11 cellular contexts compared by ENCODE assay signal in the genomic region with DNA sequence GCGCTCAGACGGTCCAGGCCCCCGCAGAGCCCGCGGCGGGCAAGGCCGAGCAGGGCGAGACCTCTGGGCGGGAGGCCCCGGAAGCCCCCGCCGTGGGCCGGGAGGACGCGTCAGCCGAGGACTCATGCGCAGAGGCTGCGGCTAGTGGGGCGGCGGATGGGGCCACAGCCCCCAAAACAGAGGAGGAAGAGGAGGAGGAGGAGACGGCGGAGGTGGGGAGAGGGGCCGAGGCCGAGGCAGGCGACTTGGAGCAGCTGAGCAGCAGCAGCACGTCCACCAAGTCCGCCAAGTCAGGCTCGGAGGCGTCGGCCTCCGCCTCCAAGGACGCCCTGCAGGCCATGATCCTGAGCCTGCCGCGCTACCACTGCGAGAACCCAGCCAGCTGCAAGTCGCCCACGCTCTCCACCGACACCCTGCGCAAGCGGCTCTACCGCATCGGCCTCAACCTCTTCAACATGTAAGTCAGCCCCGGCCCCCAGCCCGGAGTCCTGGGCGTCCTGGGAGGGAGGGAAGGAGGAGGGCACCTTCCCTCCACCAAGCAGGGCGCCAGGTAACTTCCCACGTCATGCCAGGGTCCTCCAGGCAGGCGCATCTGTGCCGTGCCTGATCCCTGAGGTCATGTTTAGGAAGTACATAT.
DNase-seq lines count a peak whose midpoint lies in the region; ATAC-seq and TF ChIP-seq lines count a peak whose summit lies in the region.
"Had no signal": no experiment of that assay in that cellular context is flagged by ENCODE, and none has a peak within 500 bp of the region (broad histone marks: within the 10 kb centered on the region; RNA-seq: fewer than 3 reads in every experiment).

No MANE protein-coding gene starts in this region.

- peak; percentile 40 for ATAC-seq in CD8-positive, alpha-beta T cell
- no peak for ATAC-seq in gastrocnemius medialis

- in situ Hi-C loops in gastrocnemius medialis (cut with MboI; ENCODE audit: low sequenced_read_pairs in 4 of 4), result no loop called here

- peak overlapping the region; percentile 84 for H3K4me3 Mint-ChIP-seq in CD8-positive, alpha-beta T cell
- H3K4me3 Mint-ChIP-seq: IgD-negative memory B cell had no signal

- H3K36me3 Mint-ChIP-seq in CD8-positive, alpha-beta T cell, result no peaks in the 10 kb centered on the region
- H3K36me3 Mint-ChIP-seq: IgD-negative memory B cell had no signal

- peaks cover 17% of the 10 kb centered on the region for H3K27me3 Mint-ChIP-seq in CD8-positive, alpha-beta T cell (ENCODE audit: low read depth)

- no peaks in the 10 kb centered on the region for H3K36me3 ChIP-seq in CD8-positive, alpha-beta T cell (ENCODE audit: insufficient read depth, low read length)
- no peaks in the 10 kb centered on the region for H3K36me3 ChIP-seq in left ventricle myocardium inferior
- no peaks in the 10 kb centered on the region for H3K36me3 ChIP-seq in gastrocnemius medialis
- H3K36me3 ChIP-seq: SJSA1 had no signal

- H3K4me3 ChIP-seq in CD8-positive, alpha-beta T cell (ENCODE audit: low read depth, low read length), result peak overlapping the region; percentile 41
- H3K4me3 ChIP-seq in left ventricle myocardium inferior, result peak overlapping the region; percentile 65
- peak overlapping the region in 3 of 4 donors; percentile 34 to 41 (median 37) for H3K4me3 ChIP-seq in gastrocnemius medialis
- H3K4me3 ChIP-seq: SJSA1 had no signal

- DNase-seq in CD8-positive, alpha-beta T cell, result peak in 2 of 7 experiments; percentile 20 to 57
- DNase-seq in activated T-cell treated with anti-CD3 and anti-CD28 coated beads, Interleukin-2, amount 50 U/mL, for 48 hours, result peak; percentile 44 to 66
- DNase-seq in left ventricle myocardium inferior, result peak; percentile 29
- DNase-seq in gastrocnemius medialis, result no peak
- DNase-seq in NCI-H2171 treated with DMSO at 0.1 percent for 48 hours (lab: John Stamatoyannopoulos, UW), result no peak
- no peak for DNase-seq in cortex of kidney (lab: John Stamatoyannopoulos, UW)
- no peak for DNase-seq in HT-29 (ENCODE audit: low spot score)
- no peak for DNase-seq in germinal center (ENCODE audit: low spot score)
- DNase-seq: Calu3 had no signal

- peaks cover 17% of the 10 kb centered on the region for H3K4me1 Mint-ChIP-seq in CD8-positive, alpha-beta T cell (ENCODE audit: low read depth)

- TF ChIP-seq POLR2A in gastrocnemius medialis (IDR thresholded peaks at IDR 0.05), result no peak

- CTCF ChIA-PET in CD8-positive, alpha-beta T cell (lab: Charles Lee), result no interaction called here

- H3K9me3 Mint-ChIP-seq in CD8-positive, alpha-beta T cell, result no peaks in the 10 kb centered on the region
- H3K9me3 Mint-ChIP-seq: IgD-negative memory B cell had no signal

- H3K9me3 ChIP-seq in CD8-positive, alpha-beta T cell (ENCODE audit: low read length), result no peaks in the 10 kb centered on the region
- H3K9me3 ChIP-seq in left ventricle myocardium inferior (replicated peaks) (no peaks in the 10 kb centered on the region), gastrocnemius medialis (no peaks in the 10 kb centered on the region)
- H3K9me3 ChIP-seq: SJSA1 had no signal

- peak overlapping the region; percentile 30 for H3K27ac ChIP-seq in CD8-positive, alpha-beta T cell (ENCODE audit: low read depth, low read length)
- H3K27ac ChIP-seq in left ventricle myocardium inferior (replicated peaks) (no peak overlapping the region), gastrocnemius medialis (no peak overlapping the region)
- H3K27ac ChIP-seq: SJSA1 had no signal

- peaks cover 9% of the 10 kb centered on the region for H3K4me1 ChIP-seq in CD8-positive, alpha-beta T cell (ENCODE audit: insufficient read depth, low read length)
- H3K4me1 ChIP-seq in left ventricle myocardium inferior (peaks cover 24% of the 10 kb centered on the region), gastrocnemius medialis (no peaks in the 10 kb centered on the region)
- H3K4me1 ChIP-seq: SJSA1 had no signal

- no peaks in the 10 kb centered on the region for H3K27me3 ChIP-seq in CD8-positive, alpha-beta T cell (ENCODE audit: insufficient read depth, low read length)
- H3K27me3 ChIP-seq in left ventricle myocardium inferior (ENCODE audit: low read depth) (peaks cover 57% of the 10 kb centered on the region), gastrocnemius medialis (peaks cover 23 to 36% (median 27%) of the 10 kb centered on the region in 3 donors)

- no peak for TF ChIP-seq CTCF in CD8-positive, alpha-beta T cell (IDR thresholded peaks at IDR 0.05)
- TF ChIP-seq CTCF in left ventricle myocardium inferior (IDR thresholded peaks at IDR 0.05; ENCODE audit: borderline replicate concordance) (no peak), gastrocnemius medialis (IDR thresholded peaks at IDR 0.05 in 4 of 5, conservative IDR thresholded peaks at IDR 0.05 in 1 of 5) (no peak)

- POLR2A ChIA-PET in CD8-positive, alpha-beta T cell (lab: Charles Lee), result no interaction called here

- peak overlapping the region; percentile 22 for H3K27ac Mint-ChIP-seq in CD8-positive, alpha-beta T cell
- H3K27ac Mint-ChIP-seq: IgD-negative memory B cell had no signal

- intact Hi-C loops in CD8-positive, alpha-beta T cell (cut with DNase I, micrococcal nuclease), result no loop called here
- intact Hi-C loops in left ventricle myocardium inferior (cut with micrococcal nuclease), result no loop called here
- intact Hi-C loops in gastrocnemius medialis (cut with DNase I; ENCODE audit: low total_unique reads), result no loop called here

Comparison
In these comparisons a context has a peak if more than half of its experiments do, and no peak if none do; other contexts are left out.
1. DNase-seq: peak in activated T-cell treated with anti-CD3 and anti-CD28 coated beads, Interleukin-2, amount 50 U/mL, for 48 hours (2 of 2) and left ventricle myocardium inferior (single experiment); none in gastrocnemius medialis (0 of 2), NCI-H2171 treated with DMSO at 0.1 percent for 48 hours (single experiment), cortex of kidney (single experiment), HT-29 (single experiment) and germinal center (single experiment).
2. Peak in every context shown above with its lines, with median percentiles within 50 percentile points of each other: H3K4me3 ChIP-seq.